Comparison of ENCODE assay signal across 19 cellular contexts in the genomic region with DNA sequence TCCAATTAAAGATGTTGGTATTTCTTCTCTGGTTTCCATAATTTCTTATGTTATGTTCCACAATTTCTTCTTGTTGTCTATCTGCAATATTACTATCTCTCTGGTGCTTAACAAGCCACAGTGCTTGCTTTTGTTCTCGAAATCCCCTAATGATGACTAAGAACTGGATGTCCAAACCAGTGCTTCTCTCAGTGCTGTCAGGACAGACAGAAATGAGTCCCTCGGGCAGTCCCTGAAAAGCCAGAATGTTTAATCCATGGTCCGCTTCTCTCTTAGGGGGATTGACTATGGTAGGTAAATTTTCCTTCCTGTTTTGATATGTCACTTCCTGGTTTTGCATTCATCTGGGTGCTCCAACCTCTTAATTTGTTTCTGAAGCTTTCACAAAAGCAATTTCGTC.
DNase-seq lines count a peak whose midpoint lies in the region; ATAC-seq and TF ChIP-seq lines count a peak whose summit lies in the region.
"Had no signal": no experiment of that assay in that cellular context is flagged by ENCODE, and none has a peak within 500 bp of the region (broad histone marks: within the 10 kb centered on the region; RNA-seq: fewer than 3 reads in every experiment).

No MANE protein-coding gene starts in this region.

- H3K27ac Mint-ChIP-seq in nephron progenitor cell = no peak overlapping the region
- H3K27ac Mint-ChIP-seq: activated CD4-positive, alpha-beta T cell treated with anti-CD3 and anti-CD28 coated beads, Interleukin-2, amount 10 ng/mL, durations not matched to agents 7 days and 5 days; B cell had no signal

- H3K4me1 ChIP-seq in esophagus muscularis mucosa = no peaks in the 10 kb centered on the region
- H3K4me1 ChIP-seq: pancreas, SJCRH30, testis had no signal

- no peaks in the 10 kb centered on the region for H3K27me3 ChIP-seq in esophagus muscularis mucosa
- H3K27me3 ChIP-seq: pancreas, SJCRH30, testis had no signal

- WGBS in esophagus muscularis mucosa = 43% methylated on average over 4 of the region's 4 CpGs

- intact Hi-C loops in esophagus muscularis mucosa (cut with DNase I) = no loop called here

- DNase-seq in epithelial cell of esophagus (ENCODE audit: low read depth) (peak; percentile 9), nephron progenitor cell (no peak), SKM-1 (lab: John Stamatoyannopoulos, UW; ENCODE audit: unreplicated experiment) (no peak), esophagus muscularis mucosa (ENCODE audit: extremely low spot score) (no peak)
- DNase-seq: activated CD4-positive, alpha-beta T cell treated with anti-CD3 and anti-CD28 coated beads, Interleukin-2, amount 10 ng/mL, durations not matched to agents 7 days and 5 days; activated T-cell treated with anti-CD3 and anti-CD28 coated beads, Interleukin-2, amount 50 U/mL, for 48 hours; NCI-H1436 treated with DMSO at 0.1 percent for 48 hours; NCI-H226; pancreas; SJCRH30; stimulated activated CD4-positive, alpha-beta T cell treated with anti-CD3 and anti-CD28 coated beads, Interleukin-4, amount 100 ng/mL, for 24 hours; T1000; testis had no signal

- no peak for TF ChIP-seq CTCF in epithelial cell of esophagus (IDR thresholded peaks at IDR 0.05; ENCODE audit: insufficient read depth, low read depth, low read length, missing control alignments)
- TF ChIP-seq CTCF in nephron progenitor cell (IDR thresholded peaks at IDR 0.05) = no peak
- TF ChIP-seq CTCF in esophagus muscularis mucosa (IDR thresholded peaks at IDR 0.05) = no peak

- TF ChIP-seq EP300 in esophagus muscularis mucosa (IDR thresholded peaks at IDR 0.05) = no peak

- no peaks in the 10 kb centered on the region for H3K4me1 Mint-ChIP-seq in nephron progenitor cell
- H3K4me1 Mint-ChIP-seq: activated CD4-positive, alpha-beta T cell treated with anti-CD3 and anti-CD28 coated beads, Interleukin-2, amount 10 ng/mL, durations not matched to agents 7 days and 5 days; B cell had no signal

- H3K4me3 ChIP-seq in epithelial cell of esophagus (ENCODE audit: low read length) (no peak overlapping the region), esophagus muscularis mucosa (no peak overlapping the region)
- H3K4me3 ChIP-seq: pancreas, SJCRH30, testis had no signal

- H3K9me3 Mint-ChIP-seq in nephron progenitor cell = no peaks in the 10 kb centered on the region
- H3K9me3 Mint-ChIP-seq: activated CD4-positive, alpha-beta T cell treated with anti-CD3 and anti-CD28 coated beads, Interleukin-2, amount 10 ng/mL, durations not matched to agents 7 days and 5 days had no signal

- no peaks in the 10 kb centered on the region for H3K36me3 ChIP-seq in esophagus muscularis mucosa
- H3K36me3 ChIP-seq: pancreas, SJCRH30 had no signal

- H3K27me3 Mint-ChIP-seq in nephron progenitor cell (ENCODE audit: low read depth, poor library complexity) = no peaks in the 10 kb centered on the region
- H3K27me3 Mint-ChIP-seq: activated CD4-positive, alpha-beta T cell treated with anti-CD3 and anti-CD28 coated beads, Interleukin-2, amount 10 ng/mL, durations not matched to agents 7 days and 5 days; B cell had no signal

- H3K4me3 Mint-ChIP-seq in nephron progenitor cell = no peak overlapping the region
- H3K4me3 Mint-ChIP-seq: activated CD4-positive, alpha-beta T cell treated with anti-CD3 and anti-CD28 coated beads, Interleukin-2, amount 10 ng/mL, durations not matched to agents 7 days and 5 days; B cell had no signal

- no peak overlapping the region for H3K27ac ChIP-seq in esophagus muscularis mucosa (replicated peaks in 1 of 4)
- H3K27ac ChIP-seq: pancreas, SJCRH30, testis had no signal

- H3K36me3 Mint-ChIP-seq in nephron progenitor cell (ENCODE audit: low read depth) = no peaks in the 10 kb centered on the region

- H3K9me3 ChIP-seq in esophagus muscularis mucosa = no peaks in the 10 kb centered on the region
- H3K9me3 ChIP-seq: pancreas, SJCRH30, testis had no signal

- TF ChIP-seq POLR2A in esophagus muscularis mucosa (IDR thresholded peaks at IDR 0.05; ENCODE audit: low read depth) = no peak

- ATAC-seq in GM18907 (IDR thresholded peaks at IDR 0.05; ENCODE audit: unreplicated experiment) (peak; percentile 94), HG02852 (IDR thresholded peaks at IDR 0.05; ENCODE audit: unreplicated experiment) (peak; percentile 91), HG03457 (IDR thresholded peaks at IDR 0.05; ENCODE audit: unreplicated experiment) (peak; percentile 89), HG03469 (IDR thresholded peaks at IDR 0.05; ENCODE audit: unreplicated experiment) (no peak)
- ATAC-seq: left lobe of liver, pancreas had no signal
